1 cellular context compared by ENCODE assay signal in the genomic region with DNA sequence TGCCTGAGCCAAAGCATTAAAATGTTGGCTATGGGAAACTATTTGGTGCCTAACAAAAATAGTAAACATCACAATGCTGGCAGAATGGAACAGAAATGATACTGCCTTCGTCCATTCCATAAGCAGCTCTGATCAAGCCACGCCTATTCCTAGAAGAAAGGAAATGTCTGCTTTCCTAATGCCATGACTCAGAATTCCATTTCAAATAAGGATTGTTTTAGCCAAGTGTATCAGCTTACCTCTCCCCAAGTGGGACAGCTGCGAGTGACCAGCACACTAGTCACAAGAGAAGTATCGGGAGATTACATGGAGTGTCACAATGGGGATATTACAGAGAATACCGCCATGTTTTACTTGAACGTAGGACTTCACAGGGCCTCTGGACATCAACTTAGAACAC.
TF ChIP-seq lines count a peak whose summit lies in the region.

No MANE protein-coding gene starts in this region.

TF ChIP-seq in SK-N-SH treated with all-trans-retinoic acid at 6 μM for 48 hours, 23 proteins besides CTCF, POLR2A, EP300 and RAD21 (continued from another document):
- TF ChIP-seq, protein P1, sequence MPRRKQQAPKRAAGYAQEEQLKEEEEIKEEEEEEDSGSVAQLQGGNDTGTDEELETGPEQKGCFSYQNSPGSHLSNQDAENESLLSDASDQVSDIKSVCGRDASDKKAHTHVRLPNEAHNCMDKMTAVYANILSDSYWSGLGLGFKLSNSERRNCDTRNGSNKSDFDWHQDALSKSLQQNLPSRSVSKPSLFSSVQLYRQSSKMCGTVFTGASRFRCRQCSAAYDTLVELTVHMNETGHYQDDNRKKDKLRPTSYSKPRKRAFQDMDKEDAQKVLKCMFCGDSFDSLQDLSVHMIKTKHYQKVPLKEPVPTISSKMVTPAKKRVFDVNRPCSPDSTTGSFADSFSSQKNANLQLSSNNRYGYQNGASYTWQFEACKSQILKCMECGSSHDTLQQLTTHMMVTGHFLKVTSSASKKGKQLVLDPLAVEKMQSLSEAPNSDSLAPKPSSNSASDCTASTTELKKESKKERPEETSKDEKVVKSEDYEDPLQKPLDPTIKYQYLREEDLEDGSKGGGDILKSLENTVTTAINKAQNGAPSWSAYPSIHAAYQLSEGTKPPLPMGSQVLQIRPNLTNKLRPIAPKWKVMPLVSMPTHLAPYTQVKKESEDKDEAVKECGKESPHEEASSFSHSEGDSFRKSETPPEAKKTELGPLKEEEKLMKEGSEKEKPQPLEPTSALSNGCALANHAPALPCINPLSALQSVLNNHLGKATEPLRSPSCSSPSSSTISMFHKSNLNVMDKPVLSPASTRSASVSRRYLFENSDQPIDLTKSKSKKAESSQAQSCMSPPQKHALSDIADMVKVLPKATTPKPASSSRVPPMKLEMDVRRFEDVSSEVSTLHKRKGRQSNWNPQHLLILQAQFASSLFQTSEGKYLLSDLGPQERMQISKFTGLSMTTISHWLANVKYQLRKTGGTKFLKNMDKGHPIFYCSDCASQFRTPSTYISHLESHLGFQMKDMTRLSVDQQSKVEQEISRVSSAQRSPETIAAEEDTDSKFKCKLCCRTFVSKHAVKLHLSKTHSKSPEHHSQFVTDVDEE (CRISPR knock-in tag; IDR thresholded peaks at IDR 0.05) = no peak
- no peak for TF ChIP-seq ZNF8 (CRISPR knock-in tag; IDR thresholded peaks at IDR 0.05)
TF ChIP-seq in SK-N-SH treated with all-trans-retinoic acid at 6 μM for 48 hours: peak in this region for 0.
